Comparison of ENCODE assay signal across 20 cellular contexts in genomic region chr6:35065441-35065800, GRCh38.
DNase-seq lines count a peak whose midpoint lies in the region; ATAC-seq and TF ChIP-seq lines count a peak whose summit lies in the region.
"Had no signal": no experiment of that assay in that cellular context is flagged by ENCODE, and none has a peak within 500 bp of the region (broad histone marks: within the 10 kb centered on the region; RNA-seq: fewer than 3 reads in every experiment).

No MANE protein-coding gene starts in this region.

- TF ChIP-seq CTCF in esophagus muscularis mucosa (IDR thresholded peaks at IDR 0.05) (no peak), psoas muscle (IDR thresholded peaks at IDR 0.05) (no peak), endodermal cell (conservative IDR thresholded peaks at IDR 0.05) (no peak)
- no peak for TF ChIP-seq CTCF in CD8-positive, alpha-beta T cell (IDR thresholded peaks at IDR 0.05)

- DNase-seq in esophagus muscularis mucosa (ENCODE audit: extremely low spot score) (no peak), left ventricle myocardium superior (no peak), psoas muscle (peak; percentile 2 to 42), endodermal cell (no peak)
- DNase-seq in CD8-positive, alpha-beta T cell, result no peak
- no peak for DNase-seq in effector CD8-positive, alpha-beta T cell (lab: John Stamatoyannopoulos, UW)
- DNase-seq: CD4-positive, CD25-positive, alpha-beta regulatory T cell; COR-L47; DMS79; KBM-7; NCI-H1092 treated with DMSO at 0.1 percent for 48 hours; NCI-H1436 treated with DMSO at 0.1 percent for 48 hours; NCI-H1930; NCI-H226; NCI-H510A treated with DMSO at 0.1 percent for 48 hours; NCI-H748 treated with DMSO at 0.1 percent for 48 hours; PC-9; RPMI8226 had no signal

- H3K27me3 Mint-ChIP-seq in CD8-positive, alpha-beta T cell (ENCODE audit: low read depth), result no peaks in the 10 kb centered on the region
- no peaks in the 10 kb centered on the region for H3K27me3 Mint-ChIP-seq in endodermal cell (ENCODE audit: insufficient read depth)
- H3K27me3 Mint-ChIP-seq: CD4-positive, CD25-positive, alpha-beta regulatory T cell had no signal

- H3K4me3 Mint-ChIP-seq in CD8-positive, alpha-beta T cell, result no peak overlapping the region
- H3K4me3 Mint-ChIP-seq in endodermal cell, result no peak overlapping the region
- H3K4me3 Mint-ChIP-seq: CD4-positive, CD25-positive, alpha-beta regulatory T cell had no signal

- POLR2A ChIA-PET in CD8-positive, alpha-beta T cell (lab: Charles Lee), result no interaction called here

- H3K36me3 ChIP-seq in esophagus muscularis mucosa (peaks cover 44 to 92% (median 80%) of the 10 kb centered on the region in 4 donors), psoas muscle (ENCODE audit: insufficient read depth in 1 of 2, low read depth in 1 of 2) (peaks cover 0 to 63% of the 10 kb centered on the region in 2 donors), endodermal cell (ENCODE audit: control insufficient read depth, insufficient read depth, low read length) (peaks cover 23% of the 10 kb centered on the region)
- H3K36me3 ChIP-seq in CD8-positive, alpha-beta T cell (ENCODE audit: insufficient read depth, low read length), result no peaks in the 10 kb centered on the region

- ATAC-seq in left ventricle myocardium superior (peak; percentile 7), psoas muscle (no peak), HG03159 (IDR thresholded peaks at IDR 0.05; ENCODE audit: unreplicated experiment) (no peak)
- ATAC-seq in CD8-positive, alpha-beta T cell, result no peak
- ATAC-seq: SK-N-SH treated with all-trans-retinoic acid at 6 μM for 48 hours had no signal

- no peak for TF ChIP-seq POLR2A in esophagus muscularis mucosa (IDR thresholded peaks at IDR 0.05; ENCODE audit: low read depth)

- H3K9ac ChIP-seq in endodermal cell (ENCODE audit: extremely low read depth, low read length, poor library complexity, severe bottlenecking), result no peak overlapping the region

- H3K4me1 Mint-ChIP-seq in CD8-positive, alpha-beta T cell (ENCODE audit: low read depth), result no peaks in the 10 kb centered on the region
- H3K4me1 Mint-ChIP-seq in endodermal cell, result peaks cover 20% of the 10 kb centered on the region

- H3K9me3 Mint-ChIP-seq in CD8-positive, alpha-beta T cell, result no peaks in the 10 kb centered on the region
- no peaks in the 10 kb centered on the region for H3K9me3 Mint-ChIP-seq in endodermal cell
- H3K9me3 Mint-ChIP-seq: CD4-positive, CD25-positive, alpha-beta regulatory T cell had no signal

- WGBS in esophagus muscularis mucosa, result 27% methylated on average over 3 of the region's 9 CpGs
- 92 to 94% (median 94%) methylated on average over 9 of the region's 9 CpGs for WGBS in psoas muscle, 3 donors
- WGBS in endodermal cell (ENCODE audit: insufficient coverage in 1 of 2, insufficient read length in 1 of 2), 2 experiments, result 88 to 95% methylated on average over 7 to 9 of the region's 9 CpGs

- H3K27ac Mint-ChIP-seq in CD8-positive, alpha-beta T cell, result no peak overlapping the region
- no peak overlapping the region for H3K27ac Mint-ChIP-seq in endodermal cell
- H3K27ac Mint-ChIP-seq: CD4-positive, CD25-positive, alpha-beta regulatory T cell had no signal

- H3K27ac ChIP-seq in esophagus muscularis mucosa (replicated peaks in 1 of 4) (peak overlapping the region; percentile 72 to 92 (median 88)), psoas muscle (no peak overlapping the region), endodermal cell (ENCODE audit: low read depth, low read length) (no peak overlapping the region)
- no peak overlapping the region for H3K27ac ChIP-seq in CD8-positive, alpha-beta T cell (ENCODE audit: low read depth, low read length)
- H3K27ac ChIP-seq: PC-9 had no signal

- CTCF ChIA-PET in CD8-positive, alpha-beta T cell (lab: Charles Lee), result no interaction called here

- H3K4me3 ChIP-seq in esophagus muscularis mucosa (no peak overlapping the region), psoas muscle (no peak overlapping the region), endodermal cell (ENCODE audit: low read length) (no peak overlapping the region)
- no peak overlapping the region for H3K4me3 ChIP-seq in CD8-positive, alpha-beta T cell (ENCODE audit: low read depth, low read length)
- H3K4me3 ChIP-seq: PC-9 had no signal

- H3K9me3 ChIP-seq in esophagus muscularis mucosa (no peaks in the 10 kb centered on the region), psoas muscle (no peaks in the 10 kb centered on the region), endodermal cell (ENCODE audit: control insufficient read depth, low read length) (no peaks in the 10 kb centered on the region)
- H3K9me3 ChIP-seq in CD8-positive, alpha-beta T cell (ENCODE audit: low read length), result no peaks in the 10 kb centered on the region

- intact Hi-C loops in esophagus muscularis mucosa (cut with DNase I), result no loop called here
- intact Hi-C loops in left ventricle myocardium superior (cut with micrococcal nuclease), result loop anchor here (10.0 kb wide), 1 partner anchor 51 kb away; no protein-coding TSS in a partner anchor
- intact Hi-C loops in psoas muscle (cut with DNase I), result no loop called here
- intact Hi-C loops in CD8-positive, alpha-beta T cell (cut with DNase I, micrococcal nuclease), result no loop called here

- H3K36me3 Mint-ChIP-seq in CD8-positive, alpha-beta T cell, result peaks cover 35% of the 10 kb centered on the region
- peaks cover 34% of the 10 kb centered on the region for H3K36me3 Mint-ChIP-seq in endodermal cell (ENCODE audit: low read depth)

- no peak for TF ChIP-seq EP300 in esophagus muscularis mucosa (IDR thresholded peaks at IDR 0.05)

- H3K4me1 ChIP-seq in esophagus muscularis mucosa (peaks cover 36 to 93% (median 88%) of the 10 kb centered on the region in 4 donors), psoas muscle (no peaks in the 10 kb centered on the region), endodermal cell (ENCODE audit: control insufficient read depth, insufficient read depth, low read length) (peaks cover 10% of the 10 kb centered on the region)
- no peaks in the 10 kb centered on the region for H3K4me1 ChIP-seq in CD8-positive, alpha-beta T cell (ENCODE audit: insufficient read depth, low read length)

- H3K27me3 ChIP-seq in esophagus muscularis mucosa (no peaks in the 10 kb centered on the region), psoas muscle (ENCODE audit: insufficient read depth in 3 of 3, low read length in 2 of 3) (no peaks in the 10 kb centered on the region), endodermal cell (ENCODE audit: control insufficient read depth, insufficient read depth, low read length, poor library complexity, severe bottlenecking) (no peaks in the 10 kb centered on the region)
- no peaks in the 10 kb centered on the region for H3K27me3 ChIP-seq in CD8-positive, alpha-beta T cell (ENCODE audit: insufficient read depth, low read length)

Comparison
In these comparisons a context has a peak if more than half of its experiments do, and no peak if none do; other contexts are left out.
1. DNase-seq: peak in psoas muscle (2 of 2); none in esophagus muscularis mucosa (single experiment), left ventricle myocardium superior (single experiment), CD8-positive, alpha-beta T cell (0 of 7), endodermal cell (single experiment) and effector CD8-positive, alpha-beta T cell (single experiment).
2. H3K27ac ChIP-seq: peak in esophagus muscularis mucosa (4 of 4); none in psoas muscle (single experiment), CD8-positive, alpha-beta T cell (single experiment) and endodermal cell (single experiment).